In genomic region chr21:42565886-42566523, GRCh38 we compare ENCODE assay signal across 20 cellular contexts. TPM values are rescaled to one million over a fixed set of nuclear protein-coding genes. Genes with fewer than 3 reads are reported as not detected.
DNase-seq lines count a peak whose midpoint lies in the region; ATAC-seq and TF ChIP-seq lines count a peak whose summit lies in the region.
"Had no signal": no experiment of that assay in that cellular context is flagged by ENCODE, and none has a peak within 500 bp of the region (broad histone marks: within the 10 kb centered on the region; RNA-seq: fewer than 3 reads in every experiment).

No MANE protein-coding gene starts in this region.

- H3K4me3 ChIP-seq in right lobe of liver, result no peak overlapping the region
- H3K4me3 ChIP-seq in tibial artery, result no peak overlapping the region
- H3K4me3 ChIP-seq: gastrocnemius medialis, thyroid gland had no signal

- H3K4me1 ChIP-seq in right lobe of liver (no peaks in the 10 kb centered on the region), tibial artery (no peaks in the 10 kb centered on the region)
- H3K4me1 ChIP-seq: Caco-2, gastrocnemius medialis had no signal

- peak; percentile 15 for DNase-seq in activated CD4-positive, CD25-positive, alpha-beta regulatory T cell treated with anti-CD3 and anti-CD28 coated beads, Interleukin-2, amount 50 U/mL, for 72 hours
- DNase-seq in activated CD4-positive, CD25-positive, alpha-beta regulatory T cell (lab: John Stamatoyannopoulos, UW), result no peak
- peak; percentile 10 for DNase-seq in WTC11 (ENCODE audit: low spot score)
- peak in 2 of 3 donors; percentile 31 to 39 for DNase-seq in right lobe of liver
- DNase-seq in tibial artery, result peak; percentile 8 to 50
- no peak for DNase-seq in kidney tubule cell (ENCODE audit: low spot score)
- no peak for DNase-seq in medulla oblongata (ENCODE audit: extremely low spot score)
- DNase-seq: activated CD4-positive, alpha-beta T cell treated with anti-CD3 and anti-CD28 coated beads, Interleukin-2, amount 50 U/mL, for 1 hour; BE2C; caudate nucleus; gastrocnemius medialis; Kasumi-1; kidney glomerular epithelial cell; NCI-H1092; NCI-H2081 treated with DMSO at 0.1 percent for 48 hours; NCI-H526; SW 1271 had no signal

- H3K36me3 ChIP-seq in right lobe of liver (peaks cover 0 to 14% (median 2%) of the 10 kb centered on the region in 4 donors), tibial artery (peaks cover 18 to 91% (median 60%) of the 10 kb centered on the region in 3 donors)
- H3K36me3 ChIP-seq: BE2C had no signal

- ATAC-seq in WTC11 (no peak; the same call in 1 of the 2 replicates), right lobe of liver (peak in 1 of 4 donors; percentile 6), GM21526 (IDR thresholded peaks at IDR 0.05; ENCODE audit: low FRiP score, unreplicated experiment) (no peak)
- ATAC-seq: gastrocnemius medialis had no signal

- no peaks in the 10 kb centered on the region for H3K27me3 ChIP-seq in right lobe of liver
- H3K27me3 ChIP-seq in tibial artery, result no peaks in the 10 kb centered on the region
- H3K27me3 ChIP-seq: BE2C, gastrocnemius medialis, thyroid gland had no signal

- peaks cover 38% of the 10 kb centered on the region for H3K36me3 Mint-ChIP-seq in WTC11

- no peaks in the 10 kb centered on the region for H3K9me3 ChIP-seq in right lobe of liver
- no peaks in the 10 kb centered on the region for H3K9me3 ChIP-seq in tibial artery
- H3K9me3 ChIP-seq: BE2C, Caco-2, gastrocnemius medialis, thyroid gland had no signal

- no peaks in the 10 kb centered on the region for H3K9me3 Mint-ChIP-seq in WTC11

- no peaks in the 10 kb centered on the region for H3K27me3 Mint-ChIP-seq in WTC11 (ENCODE audit: low read depth)

- no peak for TF ChIP-seq CTCF in WTC11 (IDR thresholded peaks at IDR 0.05)
- TF ChIP-seq CTCF in right lobe of liver (IDR thresholded peaks at IDR 0.05), result no peak
- TF ChIP-seq CTCF in tibial artery (IDR thresholded peaks at IDR 0.05), result no peak

- CTCF ChIA-PET in WTC11 (lab: Charles Lee), result interaction anchor here (1.0 to 2.6 kb wide), 4 partner anchors 13 to 256 kb away, joined by 3 to 10 read pairs (median 6); no protein-coding TSS in a partner anchor

- 83% methylated on average over 8 of the region's 13 CpGs for WGBS in right lobe of liver (ENCODE audit: insufficient coverage, low coverage, low lambda C conversion rate, missing lambda C conversion rate)

- H3K4me3 Mint-ChIP-seq in WTC11, result no peak overlapping the region

- intact Hi-C loops in right lobe of liver (cut with DNase I) (no loop called here), tibial artery (cut with DNase I; ENCODE audit: low total_unique reads) (no loop called here)

- H3K27ac ChIP-seq in right lobe of liver, result no peak overlapping the region
- H3K27ac ChIP-seq in tibial artery, result no peak overlapping the region
- H3K27ac ChIP-seq: gastrocnemius medialis, thyroid gland had no signal

- no peak overlapping the region for H3K27ac Mint-ChIP-seq in WTC11

- POLR2A ChIA-PET in WTC11 (lab: Charles Lee), result interaction anchor here (0.6 to 1.0 kb wide), 2 partner anchors 14 to 353 kb away, joined by 3 to 4 read pairs; no protein-coding TSS in a partner anchor

- peaks cover 4% of the 10 kb centered on the region for H3K4me1 Mint-ChIP-seq in WTC11

- TF ChIP-seq POLR2A in right lobe of liver (IDR thresholded peaks at IDR 0.05), result no peak

TF ChIP-seq in WTC11, 78 proteins besides CTCF, POLR2A, EP300 and RAD21:
- TF ChIP-seq ZBTB21 (CRISPR knock-in tag; IDR thresholded peaks at IDR 0.05; ENCODE audit: borderline replicate concordance), result no peak
- TF ChIP-seq CREM (CRISPR knock-in tag; IDR thresholded peaks at IDR 0.05), result no peak
- TF ChIP-seq KAT7 (CRISPR knock-in tag; IDR thresholded peaks at IDR 0.05; ENCODE audit: borderline replicate concordance), result no peak
- TF ChIP-seq GTF2I (CRISPR knock-in tag; conservative IDR thresholded peaks at IDR 0.05), result no peak

RNA-seq across cellular contexts. Expression of gene SLC37A1, which starts 52.4 kb away (rescaled TPM):
- total RNA-seq in WTC11 (2021) (22.7 to 26.3 TPM (median 25.8 TPM) in 3 replicates), right lobe of liver (10 to 100 TPM in 1 of 6 experiments, 1 to 10 TPM in 5; 2.5 to 10.8 (median 6.2) TPM)

Comparison
In these comparisons a context has a peak if more than half of its experiments do, and no peak if none do; other contexts are left out.
1. DNase-seq: peak in activated CD4-positive, CD25-positive, alpha-beta regulatory T cell treated with anti-CD3 and anti-CD28 coated beads, Interleukin-2, amount 50 U/mL, for 72 hours (single experiment), WTC11 (single experiment), right lobe of liver (2 of 3) and tibial artery (2 of 2); none in activated CD4-positive, CD25-positive, alpha-beta regulatory T cell (0 of 4), kidney tubule cell (single experiment) and medulla oblongata (single experiment).